1 cellular context compared by ENCODE assay signal in the genomic region with DNA sequence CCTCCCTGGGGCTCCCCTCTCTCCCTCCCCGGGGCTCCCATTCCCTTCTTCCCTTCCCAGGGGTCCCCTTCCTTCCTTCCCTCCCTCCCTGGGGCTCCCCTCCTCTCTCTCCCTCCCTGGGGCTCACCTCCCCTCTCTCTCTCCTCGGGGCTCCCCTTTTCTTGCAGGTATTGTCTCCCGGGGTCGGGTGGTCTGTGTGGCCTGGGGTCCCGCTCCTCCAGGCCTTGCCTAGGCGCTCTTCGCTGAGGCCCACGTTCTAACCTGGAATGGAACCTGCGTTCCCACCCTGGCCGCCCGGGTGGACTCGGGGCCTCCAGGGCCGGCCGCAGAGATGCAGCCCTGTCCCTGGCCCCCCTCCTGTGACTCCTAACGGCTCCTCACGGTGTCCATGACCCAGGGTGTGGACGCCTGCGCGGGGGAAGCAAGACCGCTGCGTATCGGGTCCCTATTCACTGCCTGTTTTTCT.
TF ChIP-seq lines count a peak whose summit lies in the region.

No MANE protein-coding gene starts in this region.

TF ChIP-seq in HCT116, 20 proteins besides CTCF, POLR2A, EP300 and RAD21 (continued from another document):
- TF ChIP-seq JUND (IDR thresholded peaks at IDR 0.05) (no peak), ELF1 (IDR thresholded peaks at IDR 0.05; ENCODE audit: borderline replicate concordance, low read depth) (no peak), EZH2phosphoT487 (IDR thresholded peaks at IDR 0.05; ENCODE audit: borderline replicate concordance) (no peak)
